ENCODE assay signal across 28 cellular contexts in genomic region chr5:168976311-168976893, GRCh38.
DNase-seq lines count a peak whose midpoint lies in the region; ATAC-seq and TF ChIP-seq lines count a peak whose summit lies in the region.
"Had no signal": no experiment of that assay in that cellular context is flagged by ENCODE, and none has a peak within 500 bp of the region (broad histone marks: within the 10 kb centered on the region; RNA-seq: fewer than 3 reads in every experiment).

No MANE protein-coding gene starts in this region.

- 22 to 47% methylated on average over 1 of the region's 1 CpG for WGBS in body of pancreas, 2 donors

- H3K4me3 Mint-ChIP-seq in mesothelial cell of epicardium: no peak overlapping the region
- H3K4me3 Mint-ChIP-seq: activated CD4-positive, alpha-beta T cell treated with anti-CD3 and anti-CD28 coated beads, Interleukin-2, amount 10 ng/mL, durations not matched to agents 7 days and 5 days; CD8-positive, alpha-beta memory T cell; H9; naive B cell; T-helper 2 cell treated with Interferon-gamma antibody and Interleukin-4, amounts not matched to agents 5 μg/mL and 100 μg/mL, for 36 hours had no signal

- H3K4me3 ChIP-seq in BE2C (ENCODE audit: low read depth, low read length): no peak overlapping the region
- no peak overlapping the region for H3K4me3 ChIP-seq in body of pancreas
- H3K4me3 ChIP-seq in A673 (ENCODE audit: low read depth, low read length, poor library complexity, severe bottlenecking): no peak overlapping the region
- H3K4me3 ChIP-seq: GM12878, left lung, ovary, right lobe of liver, thoracic aorta had no signal

- H3K4me1 Mint-ChIP-seq in mesothelial cell of epicardium: peaks cover 52% of the 10 kb centered on the region
- H3K4me1 Mint-ChIP-seq: activated CD4-positive, alpha-beta T cell treated with anti-CD3 and anti-CD28 coated beads, Interleukin-2, amount 10 ng/mL, durations not matched to agents 7 days and 5 days; CD8-positive, alpha-beta memory T cell; naive B cell had no signal

- intact Hi-C loops in body of pancreas (cut with DNase I) (no loop called here), A673 (cut with micrococcal nuclease; ENCODE audit: unreplicated experiment) (no loop called here)

- no peak for TF ChIP-seq CTCF in BE2C (IDR thresholded peaks at IDR 0.05; ENCODE audit: low read depth, low read length)
- TF ChIP-seq CTCF in body of pancreas (IDR thresholded peaks at IDR 0.05): no peak
- no peak for TF ChIP-seq CTCF in mesothelial cell of epicardium (IDR thresholded peaks at IDR 0.05; ENCODE audit: unreplicated experiment)
- no peak for TF ChIP-seq CTCF in A673 (conservative IDR thresholded peaks at IDR 0.05; ENCODE audit: low read depth, low read length)

- CTCF ChIA-PET in A673 (lab: Charles Lee): no interaction called here

- no peak overlapping the region for H3K27ac ChIP-seq in body of pancreas
- H3K27ac ChIP-seq in A673 (ENCODE audit: low read depth, low read length, poor library complexity, severe bottlenecking): no peak overlapping the region
- H3K27ac ChIP-seq: left lung, ovary, right lobe of liver, RWPE1, thoracic aorta had no signal

- H3K36me3 ChIP-seq in BE2C: no peaks in the 10 kb centered on the region
- no peaks in the 10 kb centered on the region for H3K36me3 ChIP-seq in body of pancreas (replicated peaks in 1 of 2; ENCODE audit: insufficient read depth in 1 of 2, low read depth in 2 of 2)
- no peaks in the 10 kb centered on the region for H3K36me3 ChIP-seq in A673 (ENCODE audit: insufficient read depth, low read length, poor library complexity, severe bottlenecking)
- H3K36me3 ChIP-seq: left lung, ovary, right lobe of liver, thoracic aorta had no signal

- no TSS peak for BruUV-seq in A673 (replicated peaks; lab: Mats Ljungman, UMichigan)

- in situ Hi-C loops in KBM-7 (cut with MboI; ENCODE audit: low pct_unique_long_range_greater_than_20kb, low sequenced_read_pairs): no loop called here

- POLR2A ChIA-PET in A673 (lab: Charles Lee; ENCODE audit: low non-redundant PET): no interaction called here

- no peaks in the 10 kb centered on the region for H3K9me3 Mint-ChIP-seq in mesothelial cell of epicardium
- H3K9me3 Mint-ChIP-seq: activated CD4-positive, alpha-beta T cell treated with anti-CD3 and anti-CD28 coated beads, Interleukin-2, amount 10 ng/mL, durations not matched to agents 7 days and 5 days; CD8-positive, alpha-beta memory T cell; H9; T-helper 2 cell treated with Interferon-gamma antibody and Interleukin-4, amounts not matched to agents 5 μg/mL and 100 μg/mL, for 36 hours had no signal

- H3K27me3 Mint-ChIP-seq in mesothelial cell of epicardium (ENCODE audit: low read depth): peaks cover 14% of the 10 kb centered on the region

- peak; percentile 42 for ATAC-seq in body of pancreas
- ATAC-seq: GM12878, left lung, right lobe of liver had no signal

- peak overlapping the region; percentile 4 for H3K27ac Mint-ChIP-seq in mesothelial cell of epicardium
- H3K27ac Mint-ChIP-seq: activated CD4-positive, alpha-beta T cell treated with anti-CD3 and anti-CD28 coated beads, Interleukin-2, amount 10 ng/mL, durations not matched to agents 7 days and 5 days; CD8-positive, alpha-beta memory T cell; H9; naive B cell; T-helper 2 cell treated with Interferon-gamma antibody and Interleukin-4, amounts not matched to agents 5 μg/mL and 100 μg/mL, for 36 hours had no signal

- peak; percentile 33 for DNase-seq in BE2C
- DNase-seq in NCI-H1694 treated with DMSO at 0.1 percent for 48 hours (lab: John Stamatoyannopoulos, UW): peak; percentile 58
- peak in 1 of 4 donors; percentile 10 for DNase-seq in body of pancreas
- no peak for DNase-seq in mesothelial cell of epicardium (ENCODE audit: low spot score in 2 of 2, unreplicated experiment in 2 of 2)
- no peak for DNase-seq in AG08396 (ENCODE audit: low spot score)
- DNase-seq in KBM-7: no peak
- no peak for DNase-seq in activated CD4-positive, alpha-beta T cell treated with anti-CD3 and anti-CD28 coated beads for 48 hours
- DNase-seq in A673 (ENCODE audit: low spot score): no peak
- DNase-seq: ACHN; activated CD4-positive, alpha-beta T cell treated with anti-CD3 and anti-CD28 coated beads, Interleukin-2, amount 10 ng/mL, durations not matched to agents 7 days and 5 days; activated naive CD4-positive, alpha-beta T cell; activated T-cell treated with anti-CD3 and anti-CD28 coated beads, Interleukin-2, amount 50 U/mL, for 48 hours; amygdala; CD8-positive, alpha-beta memory T cell; central memory CD4-positive, alpha-beta T cell; DMS79; H9; left lung; naive B cell; NCI-H1930; NCI-H774; ovary; right lobe of liver; stimulated activated naive CD4-positive, alpha-beta T cell treated with Interleukin-2 at 50 U/mL for 16 hours had no signal

- no peak for TF ChIP-seq POLR2A in body of pancreas (IDR thresholded peaks at IDR 0.05)

- no peaks in the 10 kb centered on the region for H3K9me3 ChIP-seq in BE2C
- H3K9me3 ChIP-seq in body of pancreas: no peaks in the 10 kb centered on the region
- no peaks in the 10 kb centered on the region for H3K9me3 ChIP-seq in A673 (ENCODE audit: low read depth, low read length, poor library complexity, severe bottlenecking)
- H3K9me3 ChIP-seq: left lung, ovary, right lobe of liver, thoracic aorta had no signal

- H3K27me3 ChIP-seq in BE2C: no peaks in the 10 kb centered on the region
- H3K27me3 ChIP-seq in body of pancreas: no peaks in the 10 kb centered on the region
- H3K27me3 ChIP-seq in A673 (replicated peaks; ENCODE audit: insufficient read depth, low read depth, low read length, poor library complexity): peaks cover 8% of the 10 kb centered on the region
- H3K27me3 ChIP-seq: left lung, ovary, right lobe of liver had no signal

- H3K4me1 ChIP-seq in BE2C: peaks cover 42% of the 10 kb centered on the region
- peaks cover 14% of the 10 kb centered on the region for H3K4me1 ChIP-seq in body of pancreas
- no peaks in the 10 kb centered on the region for H3K4me1 ChIP-seq in A673 (ENCODE audit: insufficient read depth, low read length, poor library complexity, severe bottlenecking)
- H3K4me1 ChIP-seq: left lung, right lobe of liver had no signal

- H3K36me3 Mint-ChIP-seq in mesothelial cell of epicardium: no peaks in the 10 kb centered on the region
- H3K36me3 Mint-ChIP-seq: CD8-positive, alpha-beta memory T cell; naive B cell had no signal

Comparison
In these comparisons a context has a peak if more than half of its experiments do, and no peak if none do; other contexts are left out.
1. DNase-seq: peak in BE2C (single experiment) and NCI-H1694 treated with DMSO at 0.1 percent for 48 hours (single experiment); none in mesothelial cell of epicardium (0 of 2), AG08396 (single experiment), KBM-7 (single experiment), activated CD4-positive, alpha-beta T cell treated with anti-CD3 and anti-CD28 coated beads for 48 hours (single experiment) and A673 (single experiment).